1 cellular context compared by ENCODE assay signal in genomic region chr9:107755267-107755666, GRCh38.
TF ChIP-seq lines count a peak whose summit lies in the region.

No MANE protein-coding gene starts in this region.

TF ChIP-seq in HEK293, 187 proteins besides CTCF, POLR2A, EP300 and RAD21 (continued from another document):
- TF ChIP-seq ZNF518A (tag by site-specific recombination; conservative IDR thresholded peaks at IDR 0.05; ENCODE audit: low read depth) (no peak), SP7 (tag by site-specific recombination; IDR thresholded peaks at IDR 0.05) (0 out of 2 replicates have a peak, but pooled peaks have one; percentile 28), AEBP2 (tag by site-specific recombination; IDR thresholded peaks at IDR 0.05; ENCODE audit: borderline replicate concordance) (no peak), ZNF398 (tag by site-specific recombination; IDR thresholded peaks at IDR 0.05) (no peak), PRDM10 (tag by site-specific recombination; IDR thresholded peaks at IDR 0.05) (0 out of 2 replicates have a peak, but pooled peaks have one; percentile 14), ZNF529 (tag by site-specific recombination; IDR thresholded peaks at IDR 0.05; ENCODE audit: insufficient replicate concordance) (no peak), MEIS1 (CRISPR knock-in tag; IDR thresholded peaks at IDR 0.05; ENCODE audit: borderline replicate concordance) (no peak), ZNF629 (tag by site-specific recombination; IDR thresholded peaks at IDR 0.05) (0 out of 2 replicates have a peak, but pooled peaks have one; percentile 17), ZNF223 (tag by site-specific recombination; IDR thresholded peaks at IDR 0.05) (no peak), ZNF777 (tag by site-specific recombination; IDR thresholded peaks at IDR 0.05; ENCODE audit: borderline replicate concordance) (no peak), KLF1 (tag by site-specific recombination; IDR thresholded peaks at IDR 0.05) (no peak), ZBTB11 (tag by site-specific recombination; conservative IDR thresholded peaks at IDR 0.05; ENCODE audit: low read depth) (no peak), PRDM2 (tag by site-specific recombination; IDR thresholded peaks at IDR 0.05; ENCODE audit: borderline replicate concordance) (no peak), ZNF558 (tag by site-specific recombination; IDR thresholded peaks at IDR 0.05) (no peak), ATF2 (tag by site-specific recombination; IDR thresholded peaks at IDR 0.05; ENCODE audit: low read depth) (no peak), ZNF146 (tag by site-specific recombination; IDR thresholded peaks at IDR 0.05) (no peak), IKZF3 (tag by site-specific recombination; IDR thresholded peaks at IDR 0.05) (no peak), ZNF843 (tag by site-specific recombination; IDR thresholded peaks at IDR 0.05) (no peak)
